In genomic region chr12:77560714-77561113, GRCh38 we compare ENCODE assay signal across 27 cellular contexts.
"Had no signal": no experiment of that assay in that cellular context is flagged by ENCODE, and none has a peak within 500 bp of the region (broad histone marks: within the 10 kb centered on the region; RNA-seq: fewer than 3 reads in every experiment).

No MANE protein-coding gene starts in this region.

- H3K27ac Mint-ChIP-seq: activated CD4-positive, alpha-beta memory T cell treated with anti-CD3 and anti-CD28 coated beads for 36 hours; activated CD4-positive, alpha-beta T cell treated with anti-CD3 and anti-CD28 coated beads, Interleukin-2, amount 10 ng/mL, durations not matched to agents 24 days and 14 days; activated naive CD4-positive, alpha-beta T cell treated with anti-CD3 and anti-CD28 coated beads, Interleukin-2, amount 50 U/mL, for 72 hours; activated T-helper 17 cell treated with anti-CD3 and anti-CD28 coated beads, Interleukin-2, amount 50 U/mL, for 72 hours; naive thymus-derived CD4-positive, alpha-beta T cell; progenitor cell of endocrine pancreas; T-helper 2 cell treated with Interferon-gamma antibody and Interleukin-4, amounts not matched to agents 5 μg/mL and 100 μg/mL, for 36 hours had no signal

- DNase-seq: activated CD4-positive, alpha-beta memory T cell treated with anti-CD3 and anti-CD28 coated beads for 36 hours; activated CD4-positive, alpha-beta T cell treated with anti-CD3 and anti-CD28 coated beads, Interleukin-2, amount 10 ng/mL, durations not matched to agents 24 days and 14 days; activated CD8-positive, alpha-beta memory T cell treated with anti-CD3 and anti-CD28 coated beads, Interleukin-2, amount 50 U/mL, for 4 hours; activated T-cell treated with anti-CD3 and anti-CD28 coated beads, Interleukin-2, amount 50 U/mL, for 1 hour; dermis blood vessel endothelial cell; effector CD4-positive, alpha-beta T cell; esophagus squamous epithelium; foreskin melanocyte; heart right ventricle; left cardiac atrium; midbrain; naive thymus-derived CD4-positive, alpha-beta T cell; ovary; right lobe of liver; stimulated activated CD4-positive, alpha-beta T cell treated with anti-CD3 and anti-CD28 coated beads, Interleukin-2, amount 100 ng/mL, for 48 hours; stimulated activated naive CD8-positive, alpha-beta T cell treated with anti-CD3 and anti-CD28 coated beads, Interleukin-15, Interleukin-2, amounts not matched to agents 100 U/mL and 50 U/mL, for 24 hours; T-helper 1 cell; trophoblast cell; uterus had no signal

- H3K4me1 ChIP-seq: esophagus squamous epithelium, heart right ventricle, right lobe of liver, uterus had no signal

- H3K9me3 Mint-ChIP-seq: activated CD4-positive, alpha-beta T cell treated with anti-CD3 and anti-CD28 coated beads, Interleukin-2, amount 10 ng/mL, durations not matched to agents 24 days and 14 days; activated T-helper 17 cell treated with anti-CD3 and anti-CD28 coated beads, Interleukin-2, amount 50 U/mL, for 72 hours had no signal

- H3K27me3 ChIP-seq: esophagus squamous epithelium, heart right ventricle, ovary, right lobe of liver, uterus had no signal

- H3K27me3 Mint-ChIP-seq: activated CD4-positive, alpha-beta memory T cell treated with anti-CD3 and anti-CD28 coated beads for 36 hours; activated CD4-positive, alpha-beta T cell treated with anti-CD3 and anti-CD28 coated beads, Interleukin-2, amount 10 ng/mL, durations not matched to agents 24 days and 14 days; activated T-helper 17 cell treated with anti-CD3 and anti-CD28 coated beads, Interleukin-2, amount 50 U/mL, for 72 hours; central memory CD8-positive, alpha-beta T cell; naive thymus-derived CD4-positive, alpha-beta T cell; progenitor cell of endocrine pancreas had no signal

- H3K4me3 ChIP-seq: esophagus squamous epithelium, heart right ventricle, ovary, right lobe of liver, thoracic aorta, uterus had no signal

- H3K27ac ChIP-seq: epithelial cell of prostate, esophagus squamous epithelium, heart right ventricle, ovary, right lobe of liver, thoracic aorta, uterus had no signal

- H3K36me3 ChIP-seq: esophagus squamous epithelium, heart right ventricle, ovary, right lobe of liver, thoracic aorta, uterus had no signal

- H3K9me3 ChIP-seq: esophagus squamous epithelium, heart right ventricle, ovary, right lobe of liver, thoracic aorta, uterus had no signal

- H3K36me3 Mint-ChIP-seq: activated CD4-positive, alpha-beta memory T cell treated with anti-CD3 and anti-CD28 coated beads for 36 hours; activated naive CD4-positive, alpha-beta T cell treated with anti-CD3 and anti-CD28 coated beads, Interleukin-2, amount 50 U/mL, for 72 hours; naive thymus-derived CD4-positive, alpha-beta T cell had no signal

- H3K4me3 Mint-ChIP-seq: activated CD4-positive, alpha-beta memory T cell treated with anti-CD3 and anti-CD28 coated beads for 36 hours; activated CD4-positive, alpha-beta T cell treated with anti-CD3 and anti-CD28 coated beads, Interleukin-2, amount 10 ng/mL, durations not matched to agents 24 days and 14 days; activated T-helper 17 cell treated with anti-CD3 and anti-CD28 coated beads, Interleukin-2, amount 50 U/mL, for 72 hours; central memory CD8-positive, alpha-beta T cell; naive thymus-derived CD4-positive, alpha-beta T cell; T-helper 2 cell treated with Interferon-gamma antibody and Interleukin-4, amounts not matched to agents 5 μg/mL and 100 μg/mL, for 36 hours had no signal

- ATAC-seq: activated CD4-positive, CD25-positive, alpha-beta regulatory T cell treated with anti-CD3 and anti-CD28 coated beads, Interleukin-2, amount 50 U/mL, for 24 hours; activated naive CD4-positive, alpha-beta T cell treated with anti-CD3 and anti-CD28 coated beads, Interleukin-2, amount 50 U/mL, for 72 hours; activated T-helper 17 cell treated with anti-CD3 and anti-CD28 coated beads, Interleukin-2, amount 50 U/mL, for 72 hours; heart right ventricle; left cardiac atrium; naive thymus-derived CD4-positive, alpha-beta T cell; stimulated activated naive CD8-positive, alpha-beta T cell treated with anti-CD3 and anti-CD28 coated beads, Interleukin-15, Interleukin-2, amounts not matched to agents 100 U/mL and 50 U/mL, for 24 hours had no signal

- H3K4me1 Mint-ChIP-seq: activated CD4-positive, alpha-beta T cell treated with anti-CD3 and anti-CD28 coated beads, Interleukin-2, amount 10 ng/mL, durations not matched to agents 24 days and 14 days; activated T-helper 17 cell treated with anti-CD3 and anti-CD28 coated beads, Interleukin-2, amount 50 U/mL, for 72 hours; central memory CD8-positive, alpha-beta T cell; naive thymus-derived CD4-positive, alpha-beta T cell had no signal
